Comparison of ENCODE assay signal across 1 cellular context in the genomic region with DNA sequence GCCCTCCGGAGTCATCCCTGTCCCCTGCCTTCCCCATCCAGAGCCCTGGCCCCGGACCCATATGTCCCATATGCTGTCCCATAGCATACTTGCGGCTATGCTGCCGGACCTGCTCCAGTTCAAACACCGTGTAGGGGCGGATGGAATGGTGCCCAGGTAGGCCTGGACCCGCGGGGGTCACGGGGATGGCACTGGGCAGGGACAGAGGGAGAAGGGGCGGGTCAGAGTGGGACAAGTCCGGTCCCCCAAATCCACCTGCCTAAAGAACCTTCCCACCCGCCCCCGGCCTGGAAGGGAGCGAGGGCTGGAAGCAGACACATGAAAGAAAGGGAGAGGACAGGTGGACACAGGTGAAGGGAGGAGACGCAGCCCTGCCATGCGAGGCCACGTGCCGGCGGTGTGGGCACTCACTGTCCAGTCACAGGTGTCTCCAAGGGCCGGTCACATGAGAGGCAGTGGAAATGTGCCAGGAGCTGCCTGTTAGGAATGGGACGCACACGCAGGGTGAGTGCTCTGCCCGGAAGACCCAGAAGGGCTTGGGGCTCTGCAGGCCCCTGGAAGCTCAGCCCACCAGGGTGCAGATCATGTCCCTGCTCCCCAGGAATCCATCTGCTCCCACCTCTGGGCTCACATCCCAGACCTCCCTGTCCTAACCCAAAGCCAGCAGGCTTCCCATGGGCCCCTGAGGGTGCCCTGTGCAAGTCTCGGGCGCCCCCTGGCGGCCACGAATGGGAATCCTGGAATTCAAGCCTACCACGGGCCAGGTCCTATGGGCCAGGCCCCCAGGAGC.
TF ChIP-seq lines count a peak whose summit lies in the region.

No MANE protein-coding gene starts in this region.

TF ChIP-seq in HepG2, 621 proteins besides CTCF, POLR2A, EP300 and RAD21 (continued from another document and continues in another):
- TF ChIP-seq ZNF382 (CRISPR knock-in tag; IDR thresholded peaks at IDR 0.05; ENCODE audit: borderline replicate concordance): no peak
- no peak for TF ChIP-seq JUND (CRISPR knock-in tag; IDR thresholded peaks at IDR 0.05)
- no peak for TF ChIP-seq MIER3 (CRISPR knock-in tag; IDR thresholded peaks at IDR 0.05; ENCODE audit: borderline replicate concordance)
- TF ChIP-seq ZNF703 (CRISPR knock-in tag; IDR thresholded peaks at IDR 0.05; ENCODE audit: borderline replicate concordance): no peak
- TF ChIP-seq ZNF816 (CRISPR knock-in tag; IDR thresholded peaks at IDR 0.05; ENCODE audit: borderline replicate concordance): no peak
- TF ChIP-seq ZEB1 (IDR thresholded peaks at IDR 0.05; ENCODE audit: insufficient replicate concordance, low read depth): no peak
- TF ChIP-seq ZFP36L1 (CRISPR knock-in tag; IDR thresholded peaks at IDR 0.05): no peak
- no peak for TF ChIP-seq MLLT10 (CRISPR knock-in tag; IDR thresholded peaks at IDR 0.05)
- TF ChIP-seq, protein P1, sequence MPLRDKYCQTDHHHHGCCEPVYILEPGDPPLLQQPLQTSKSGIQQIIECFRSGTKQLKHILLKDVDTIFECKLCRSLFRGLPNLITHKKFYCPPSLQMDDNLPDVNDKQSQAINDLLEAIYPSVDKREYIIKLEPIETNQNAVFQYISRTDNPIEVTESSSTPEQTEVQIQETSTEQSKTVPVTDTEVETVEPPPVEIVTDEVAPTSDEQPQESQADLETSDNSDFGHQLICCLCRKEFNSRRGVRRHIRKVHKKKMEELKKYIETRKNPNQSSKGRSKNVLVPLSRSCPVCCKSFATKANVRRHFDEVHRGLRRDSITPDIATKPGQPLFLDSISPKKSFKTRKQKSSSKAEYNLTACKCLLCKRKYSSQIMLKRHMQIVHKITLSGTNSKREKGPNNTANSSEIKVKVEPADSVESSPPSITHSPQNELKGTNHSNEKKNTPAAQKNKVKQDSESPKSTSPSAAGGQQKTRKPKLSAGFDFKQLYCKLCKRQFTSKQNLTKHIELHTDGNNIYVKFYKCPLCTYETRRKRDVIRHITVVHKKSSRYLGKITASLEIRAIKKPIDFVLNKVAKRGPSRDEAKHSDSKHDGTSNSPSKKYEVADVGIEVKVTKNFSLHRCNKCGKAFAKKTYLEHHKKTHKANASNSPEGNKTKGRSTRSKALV (CRISPR knock-in tag; IDR thresholded peaks at IDR 0.05): no peak; the same call in 1 of the 2 replicates
- TF ChIP-seq SALL1 (CRISPR knock-in tag; IDR thresholded peaks at IDR 0.05): peak; percentile 66; the same call in 1 of the 2 replicates
- no peak for TF ChIP-seq ZBTB38 (CRISPR knock-in tag; IDR thresholded peaks at IDR 0.05)
- no peak for TF ChIP-seq GFI1 (CRISPR knock-in tag; IDR thresholded peaks at IDR 0.05; ENCODE audit: borderline replicate concordance)
- TF ChIP-seq CHCHD3 (CRISPR knock-in tag; IDR thresholded peaks at IDR 0.05): peak; percentile 50; the same call in 1 of the 2 replicates
- TF ChIP-seq ZBED4 (CRISPR knock-in tag; IDR thresholded peaks at IDR 0.05; ENCODE audit: borderline replicate concordance): peak; percentile 75
- no peak for TF ChIP-seq CHD2 (IDR thresholded peaks at IDR 0.05; ENCODE audit: low read depth, low read length)
- TF ChIP-seq, protein P2, sequence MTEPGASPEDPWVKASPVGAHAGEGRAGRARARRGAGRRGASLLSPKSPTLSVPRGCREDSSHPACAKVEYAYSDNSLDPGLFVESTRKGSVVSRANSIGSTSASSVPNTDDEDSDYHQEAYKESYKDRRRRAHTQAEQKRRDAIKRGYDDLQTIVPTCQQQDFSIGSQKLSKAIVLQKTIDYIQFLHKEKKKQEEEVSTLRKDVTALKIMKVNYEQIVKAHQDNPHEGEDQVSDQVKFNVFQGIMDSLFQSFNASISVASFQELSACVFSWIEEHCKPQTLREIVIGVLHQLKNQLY (CRISPR knock-in tag; IDR thresholded peaks at IDR 0.05): no peak
- TF ChIP-seq ZNF879 (CRISPR knock-in tag; IDR thresholded peaks at IDR 0.05): no peak
- TF ChIP-seq MEF2D (CRISPR knock-in tag; IDR thresholded peaks at IDR 0.05): no peak
- no peak for TF ChIP-seq ZZZ3 (CRISPR knock-in tag; IDR thresholded peaks at IDR 0.05; ENCODE audit: borderline replicate concordance)
- TF ChIP-seq PAWR (CRISPR knock-in tag; IDR thresholded peaks at IDR 0.05; ENCODE audit: borderline replicate concordance): no peak
- TF ChIP-seq MED13 (CRISPR knock-in tag; IDR thresholded peaks at IDR 0.05): no peak
- TF ChIP-seq FOXO1 (CRISPR knock-in tag; IDR thresholded peaks at IDR 0.05): no peak
- no peak for TF ChIP-seq KDM5B (CRISPR knock-in tag; IDR thresholded peaks at IDR 0.05; ENCODE audit: borderline replicate concordance)
- TF ChIP-seq ETV5 (CRISPR knock-in tag; IDR thresholded peaks at IDR 0.05; ENCODE audit: borderline replicate concordance): peak; percentile 36; the same call in 1 of the 2 replicates
- TF ChIP-seq ZNF24 (IDR thresholded peaks at IDR 0.05): no peak
- no peak for TF ChIP-seq ZNF180 (CRISPR knock-in tag; IDR thresholded peaks at IDR 0.05; ENCODE audit: borderline replicate concordance, low read depth)
- no peak for TF ChIP-seq ZBTB2 (CRISPR knock-in tag; IDR thresholded peaks at IDR 0.05; ENCODE audit: low read depth)
- TF ChIP-seq DDIT3 (CRISPR knock-in tag; IDR thresholded peaks at IDR 0.05): no peak
- no peak for TF ChIP-seq KLF13 (CRISPR knock-in tag; IDR thresholded peaks at IDR 0.05)
- no peak for TF ChIP-seq U2AF1 (optimal IDR thresholded peaks at IDR 0.05; ENCODE audit: low read depth, low read length)
- TF ChIP-seq SNAPC2 (CRISPR knock-in tag; IDR thresholded peaks at IDR 0.05): no peak
- TF ChIP-seq HOXD1 (CRISPR knock-in tag; IDR thresholded peaks at IDR 0.05): no peak
- no peak for TF ChIP-seq SRSF4 (IDR thresholded peaks at IDR 0.05; ENCODE audit: low read depth, low read length, poor library complexity, severe bottlenecking)
- no peak for TF ChIP-seq MED1 (CRISPR knock-in tag; IDR thresholded peaks at IDR 0.05)
- TF ChIP-seq HMG20A (CRISPR knock-in tag; IDR thresholded peaks at IDR 0.05; ENCODE audit: borderline replicate concordance): no peak
- no peak for TF ChIP-seq RARG (CRISPR knock-in tag; IDR thresholded peaks at IDR 0.05; ENCODE audit: low read depth)
- no peak for TF ChIP-seq RARA (CRISPR knock-in tag; IDR thresholded peaks at IDR 0.05)
- TF ChIP-seq ZNF724P (CRISPR knock-in tag; IDR thresholded peaks at IDR 0.05; ENCODE audit: borderline replicate concordance): no peak
- TF ChIP-seq ZNF773 (CRISPR knock-in tag; IDR thresholded peaks at IDR 0.05; ENCODE audit: borderline replicate concordance): no peak
- TF ChIP-seq, protein P3, sequence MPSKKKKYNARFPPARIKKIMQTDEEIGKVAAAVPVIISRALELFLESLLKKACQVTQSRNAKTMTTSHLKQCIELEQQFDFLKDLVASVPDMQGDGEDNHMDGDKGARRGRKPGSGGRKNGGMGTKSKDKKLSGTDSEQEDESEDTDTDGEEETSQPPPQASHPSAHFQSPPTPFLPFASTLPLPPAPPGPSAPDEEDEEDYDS (CRISPR knock-in tag; IDR thresholded peaks at IDR 0.05): no peak
- TF ChIP-seq ONECUT2 (CRISPR knock-in tag; IDR thresholded peaks at IDR 0.05): no peak
- no peak for TF ChIP-seq JUNB (CRISPR knock-in tag; IDR thresholded peaks at IDR 0.05; ENCODE audit: borderline replicate concordance)
- TF ChIP-seq GLI4 (CRISPR knock-in tag; IDR thresholded peaks at IDR 0.05; ENCODE audit: borderline replicate concordance): no peak
- TF ChIP-seq ZFP41 (CRISPR knock-in tag; IDR thresholded peaks at IDR 0.05; ENCODE audit: borderline replicate concordance): no peak
- no peak for TF ChIP-seq EED (CRISPR knock-in tag; IDR thresholded peaks at IDR 0.05)
- TF ChIP-seq, protein P4, sequence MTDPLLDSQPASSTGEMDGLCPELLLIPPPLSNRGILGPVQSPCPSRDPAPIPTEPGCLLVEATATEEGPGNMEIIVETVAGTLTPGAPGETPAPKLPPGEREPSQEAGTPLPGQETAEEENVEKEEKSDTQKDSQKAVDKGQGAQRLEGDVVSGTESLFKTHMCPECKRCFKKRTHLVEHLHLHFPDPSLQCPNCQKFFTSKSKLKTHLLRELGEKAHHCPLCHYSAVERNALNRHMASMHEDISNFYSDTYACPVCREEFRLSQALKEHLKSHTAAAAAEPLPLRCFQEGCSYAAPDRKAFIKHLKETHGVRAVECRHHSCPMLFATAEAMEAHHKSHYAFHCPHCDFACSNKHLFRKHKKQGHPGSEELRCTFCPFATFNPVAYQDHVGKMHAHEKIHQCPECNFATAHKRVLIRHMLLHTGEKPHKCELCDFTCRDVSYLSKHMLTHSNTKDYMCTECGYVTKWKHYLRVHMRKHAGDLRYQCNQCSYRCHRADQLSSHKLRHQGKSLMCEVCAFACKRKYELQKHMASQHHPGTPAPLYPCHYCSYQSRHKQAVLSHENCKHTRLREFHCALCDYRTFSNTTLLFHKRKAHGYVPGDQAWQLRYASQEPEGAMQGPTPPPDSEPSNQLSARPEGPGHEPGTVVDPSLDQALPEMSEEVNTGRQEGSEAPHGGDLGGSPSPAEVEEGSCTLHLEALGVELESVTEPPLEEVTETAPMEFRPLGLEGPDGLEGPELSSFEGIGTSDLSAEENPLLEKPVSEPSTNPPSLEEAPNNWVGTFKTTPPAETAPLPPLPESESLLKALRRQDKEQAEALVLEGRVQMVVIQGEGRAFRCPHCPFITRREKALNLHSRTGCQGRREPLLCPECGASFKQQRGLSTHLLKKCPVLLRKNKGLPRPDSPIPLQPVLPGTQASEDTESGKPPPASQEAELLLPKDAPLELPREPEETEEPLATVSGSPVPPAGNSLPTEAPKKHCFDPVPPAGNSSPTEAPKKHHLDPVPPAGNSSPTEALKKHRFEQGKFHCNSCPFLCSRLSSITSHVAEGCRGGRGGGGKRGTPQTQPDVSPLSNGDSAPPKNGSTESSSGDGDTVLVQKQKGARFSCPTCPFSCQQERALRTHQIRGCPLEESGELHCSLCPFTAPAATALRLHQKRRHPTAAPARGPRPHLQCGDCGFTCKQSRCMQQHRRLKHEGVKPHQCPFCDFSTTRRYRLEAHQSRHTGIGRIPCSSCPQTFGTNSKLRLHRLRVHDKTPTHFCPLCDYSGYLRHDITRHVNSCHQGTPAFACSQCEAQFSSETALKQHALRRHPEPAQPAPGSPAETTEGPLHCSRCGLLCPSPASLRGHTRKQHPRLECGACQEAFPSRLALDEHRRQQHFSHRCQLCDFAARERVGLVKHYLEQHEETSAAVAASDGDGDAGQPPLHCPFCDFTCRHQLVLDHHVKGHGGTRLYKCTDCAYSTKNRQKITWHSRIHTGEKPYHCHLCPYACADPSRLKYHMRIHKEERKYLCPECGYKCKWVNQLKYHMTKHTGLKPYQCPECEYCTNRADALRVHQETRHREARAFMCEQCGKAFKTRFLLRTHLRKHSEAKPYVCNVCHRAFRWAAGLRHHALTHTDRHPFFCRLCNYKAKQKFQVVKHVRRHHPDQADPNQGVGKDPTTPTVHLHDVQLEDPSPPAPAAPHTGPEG (CRISPR knock-in tag; IDR thresholded peaks at IDR 0.05): no peak
- TF ChIP-seq, protein P5, sequence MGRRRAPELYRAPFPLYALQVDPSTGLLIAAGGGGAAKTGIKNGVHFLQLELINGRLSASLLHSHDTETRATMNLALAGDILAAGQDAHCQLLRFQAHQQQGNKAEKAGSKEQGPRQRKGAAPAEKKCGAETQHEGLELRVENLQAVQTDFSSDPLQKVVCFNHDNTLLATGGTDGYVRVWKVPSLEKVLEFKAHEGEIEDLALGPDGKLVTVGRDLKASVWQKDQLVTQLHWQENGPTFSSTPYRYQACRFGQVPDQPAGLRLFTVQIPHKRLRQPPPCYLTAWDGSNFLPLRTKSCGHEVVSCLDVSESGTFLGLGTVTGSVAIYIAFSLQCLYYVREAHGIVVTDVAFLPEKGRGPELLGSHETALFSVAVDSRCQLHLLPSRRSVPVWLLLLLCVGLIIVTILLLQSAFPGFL (CRISPR knock-in tag; IDR thresholded peaks at IDR 0.05): no peak
- TF ChIP-seq, protein P6, sequence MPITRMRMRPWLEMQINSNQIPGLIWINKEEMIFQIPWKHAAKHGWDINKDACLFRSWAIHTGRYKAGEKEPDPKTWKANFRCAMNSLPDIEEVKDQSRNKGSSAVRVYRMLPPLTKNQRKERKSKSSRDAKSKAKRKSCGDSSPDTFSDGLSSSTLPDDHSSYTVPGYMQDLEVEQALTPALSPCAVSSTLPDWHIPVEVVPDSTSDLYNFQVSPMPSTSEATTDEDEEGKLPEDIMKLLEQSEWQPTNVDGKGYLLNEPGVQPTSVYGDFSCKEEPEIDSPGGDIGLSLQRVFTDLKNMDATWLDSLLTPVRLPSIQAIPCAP (CRISPR knock-in tag; IDR thresholded peaks at IDR 0.05; ENCODE audit: low read depth): no peak
